ENCODE assay signal across 27 cellular contexts in the genomic region with DNA sequence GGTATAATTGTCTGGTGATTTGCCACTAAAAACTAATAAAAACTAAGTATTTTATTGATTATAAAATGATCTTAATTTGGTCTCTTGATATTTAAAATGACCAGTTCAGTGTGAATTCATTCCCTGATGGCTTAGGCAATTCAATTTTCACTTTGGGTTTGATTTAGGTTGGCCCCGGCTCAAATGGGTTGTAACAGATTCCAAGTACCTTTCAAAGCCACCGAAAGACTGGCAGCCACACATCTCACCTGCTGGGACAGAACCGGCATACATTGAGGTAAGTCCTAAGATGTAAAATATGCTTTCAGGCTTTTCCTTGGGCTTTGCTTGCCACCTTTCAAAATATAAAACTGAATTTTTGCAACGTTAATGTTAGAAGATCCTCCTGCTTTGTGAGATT.
"Had no signal": no experiment of that assay in that cellular context is flagged by ENCODE, and none has a peak within 500 bp of the region (broad histone marks: within the 10 kb centered on the region; RNA-seq: fewer than 3 reads in every experiment).

No MANE protein-coding gene starts in this region.

- H3K4me3 ChIP-seq: colonic mucosa, esophagus squamous epithelium, heart right ventricle, lower lobe of right lung, prostate gland, right atrium auricular region, suprapubic skin, transverse colon, upper lobe of right lung, uterus had no signal

- H3K27ac Mint-ChIP-seq: dendritic cell treated with granulocyte-macrophage colony-stimulating factor and Interleukin-4, amounts not matched to agents 40 ng/mL and 50 ng/mL, for 4 days; stimulated activated effector memory CD8-positive, alpha-beta T cell treated with anti-CD3 and anti-CD28 coated beads, Interleukin-12 subunit alpha, Interleukin-12 subunit beta, amount 100 ng/mL, for 72 hours had no signal

- H3K4me3 Mint-ChIP-seq: dendritic cell treated with granulocyte-macrophage colony-stimulating factor and Interleukin-4, amounts not matched to agents 40 ng/mL and 50 ng/mL, for 4 days; naive thymus-derived CD8-positive, alpha-beta T cell; nephron progenitor cell; stimulated activated effector memory CD8-positive, alpha-beta T cell treated with anti-CD3 and anti-CD28 coated beads, Interleukin-12 subunit alpha, Interleukin-12 subunit beta, amount 100 ng/mL, for 72 hours had no signal

- ATAC-seq: heart right ventricle; left cardiac atrium; left ventricle myocardium superior; lower lobe of right lung; naive thymus-derived CD8-positive, alpha-beta T cell; sciatic nerve; stimulated activated effector memory CD8-positive, alpha-beta T cell treated with anti-CD3 and anti-CD28 coated beads, Interleukin-12 subunit alpha, Interleukin-12 subunit beta, amount 100 ng/mL, for 72 hours; stimulated activated naive CD8-positive, alpha-beta T cell treated with anti-CD3 and anti-CD28 coated beads, Interleukin-15, Interleukin-2, amounts not matched to agents 100 U/mL and 50 U/mL, for 24 hours; upper lobe of right lung had no signal

- H3K27me3 Mint-ChIP-seq: dendritic cell treated with granulocyte-macrophage colony-stimulating factor and Interleukin-4, amounts not matched to agents 40 ng/mL and 50 ng/mL, for 4 days; naive thymus-derived CD8-positive, alpha-beta T cell had no signal

- DNase-seq: colonic mucosa; effector memory CD4-positive, alpha-beta T cell; esophagus squamous epithelium; foreskin melanocyte; glutamatergic neuron; heart right ventricle; hippocampal formation; left cardiac atrium; left ventricle myocardium superior; lower lobe of right lung; naive thymus-derived CD8-positive, alpha-beta T cell; nephron progenitor cell; nucleus accumbens; stimulated activated CD4-positive, alpha-beta T cell treated with anti-CD3 and anti-CD28 coated beads, Interleukin-2, amount 100 ng/mL, for 24 hours; stimulated activated CD4-positive, alpha-beta T cell treated with anti-CD3 and anti-CD28 coated beads, Interleukin-4, amount 100 ng/mL, for 24 hours; stimulated activated naive CD8-positive, alpha-beta T cell treated with anti-CD3 and anti-CD28 coated beads, Interleukin-15, Interleukin-2, amounts not matched to agents 100 U/mL and 50 U/mL, for 24 hours; transverse colon; upper lobe of right lung; uterus had no signal

- H3K9me3 ChIP-seq: colonic mucosa, esophagus squamous epithelium, heart right ventricle, lower lobe of right lung, prostate gland, right atrium auricular region, suprapubic skin, transverse colon, upper lobe of right lung, uterus had no signal

- H3K9me3 Mint-ChIP-seq: dendritic cell treated with granulocyte-macrophage colony-stimulating factor and Interleukin-4, amounts not matched to agents 40 ng/mL and 50 ng/mL, for 4 days; naive thymus-derived CD8-positive, alpha-beta T cell; nephron progenitor cell; stimulated activated effector memory CD8-positive, alpha-beta T cell treated with anti-CD3 and anti-CD28 coated beads, Interleukin-12 subunit alpha, Interleukin-12 subunit beta, amount 100 ng/mL, for 72 hours had no signal

- H3K4me1 ChIP-seq: colonic mucosa, esophagus squamous epithelium, lower lobe of right lung, prostate gland, suprapubic skin, transverse colon, upper lobe of right lung, uterus had no signal

- H3K4me1 Mint-ChIP-seq: stimulated activated effector memory CD8-positive, alpha-beta T cell treated with anti-CD3 and anti-CD28 coated beads, Interleukin-12 subunit alpha, Interleukin-12 subunit beta, amount 100 ng/mL, for 72 hours had no signal

- H3K27me3 ChIP-seq: colonic mucosa, esophagus squamous epithelium, heart right ventricle, right atrium auricular region, suprapubic skin, transverse colon, upper lobe of right lung, uterus had no signal

- H3K27ac ChIP-seq: colonic mucosa, esophagus squamous epithelium, heart right ventricle, lower lobe of right lung, prostate gland, right atrium auricular region, suprapubic skin, transverse colon, upper lobe of right lung, uterus had no signal

- H3K36me3 ChIP-seq: uterus had no signal

- FAIRE-seq: endometrium, islet of Langerhans had no signal
